Comparison of ENCODE assay signal across 1 cellular context in the genomic region with DNA sequence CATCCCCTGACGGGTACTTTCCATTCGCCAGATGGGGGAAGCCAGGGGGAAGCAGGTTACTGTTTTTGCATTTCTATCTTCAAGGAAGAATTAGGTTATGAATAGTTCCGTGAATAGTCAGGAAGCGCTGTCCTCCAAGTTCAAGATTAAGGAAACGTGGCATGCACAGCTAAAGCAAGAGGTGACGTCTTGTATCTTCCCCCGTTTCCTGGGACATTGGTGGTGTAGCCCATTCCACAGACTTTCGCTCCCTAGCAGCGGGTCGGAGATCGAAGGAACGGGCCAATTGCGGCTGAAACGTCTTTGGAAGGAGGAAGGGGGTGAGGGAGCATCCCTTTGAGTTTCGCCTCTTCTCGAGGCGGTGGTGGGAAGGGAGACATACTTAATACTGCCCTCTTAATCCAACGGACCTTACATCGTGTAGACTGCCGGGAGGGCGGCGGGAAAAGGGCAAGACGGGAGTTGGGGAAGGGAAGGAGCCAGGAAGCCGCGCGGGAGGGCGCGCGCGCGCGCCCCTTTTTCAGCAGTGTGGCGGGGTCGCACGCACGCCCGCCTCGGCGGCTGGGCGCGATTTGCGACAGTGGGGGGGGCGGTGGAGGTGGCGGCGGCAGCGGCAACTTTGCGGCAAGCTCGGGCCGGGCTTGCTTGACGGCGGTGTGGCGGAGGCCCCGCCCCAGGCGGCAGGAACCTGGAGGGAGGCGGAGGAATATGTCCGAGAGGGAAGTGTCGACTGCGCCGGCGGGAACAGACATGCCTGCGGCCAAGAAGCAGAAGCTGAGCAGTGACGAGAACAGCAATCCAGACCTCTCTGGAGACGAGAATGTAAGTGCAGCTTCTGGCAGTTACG.
TF ChIP-seq lines count a peak whose summit lies in the region.

A gene with protein sequence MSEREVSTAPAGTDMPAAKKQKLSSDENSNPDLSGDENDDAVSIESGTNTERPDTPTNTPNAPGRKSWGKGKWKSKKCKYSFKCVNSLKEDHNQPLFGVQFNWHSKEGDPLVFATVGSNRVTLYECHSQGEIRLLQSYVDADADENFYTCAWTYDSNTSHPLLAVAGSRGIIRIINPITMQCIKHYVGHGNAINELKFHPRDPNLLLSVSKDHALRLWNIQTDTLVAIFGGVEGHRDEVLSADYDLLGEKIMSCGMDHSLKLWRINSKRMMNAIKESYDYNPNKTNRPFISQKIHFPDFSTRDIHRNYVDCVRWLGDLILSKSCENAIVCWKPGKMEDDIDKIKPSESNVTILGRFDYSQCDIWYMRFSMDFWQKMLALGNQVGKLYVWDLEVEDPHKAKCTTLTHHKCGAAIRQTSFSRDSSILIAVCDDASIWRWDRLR (plus strand): TSS at position 232 of the 847 bp plus-strand sequence. CDS start 477 bp downstream, at position 709.

TF ChIP-seq in K562, 482 proteins besides CTCF, POLR2A, EP300 and RAD21 (continued from another document and continues in another):
- TF ChIP-seq TGIF2 (CRISPR knock-in tag; IDR thresholded peaks at IDR 0.05) (no peak), ZEB2 (IDR thresholded peaks at IDR 0.05) (no peak), ZNF23 (CRISPR knock-in tag; IDR thresholded peaks at IDR 0.05) (no peak), ZNF699 (CRISPR knock-in tag; IDR thresholded peaks at IDR 0.05; ENCODE audit: insufficient replicate concordance) (no peak), PPARD (CRISPR knock-in tag; IDR thresholded peaks at IDR 0.05) (no peak), CHD4 (IDR thresholded peaks at IDR 0.05; ENCODE audit: insufficient read depth, insufficient replicate concordance, low read depth, low read length, poor library complexity, severe bottlenecking) (no peak), KAT8 (IDR thresholded peaks at IDR 0.05; ENCODE audit: low read depth) (no peak), CHD1 (IDR thresholded peaks at IDR 0.05; ENCODE audit: low read length) (peak; percentile 92), SUPT5H (IDR thresholded peaks at IDR 0.05) (peak; percentile 95), NFATC3 (IDR thresholded peaks at IDR 0.05) (no peak), FIP1L1 (IDR thresholded peaks at IDR 0.05; ENCODE audit: low read depth, low read length, poor library complexity, severe bottlenecking) (peak; percentile 67), ZNF551 (CRISPR knock-in tag; IDR thresholded peaks at IDR 0.05) (no peak), CBX5 (IDR thresholded peaks at IDR 0.05; ENCODE audit: borderline replicate concordance, low read depth) (no peak), RUNX1 (IDR thresholded peaks at IDR 0.05; ENCODE audit: low read depth) (no peak), KDM2B (CRISPR knock-in tag; IDR thresholded peaks at IDR 0.05) (no peak; the same call in 1 of the 2 replicates), NFYB (IDR thresholded peaks at IDR 0.05; ENCODE audit: extremely low read depth, insufficient read length) (no peak), MIER1 (IDR thresholded peaks at IDR 0.05; ENCODE audit: low read depth) (peak; percentile 79; the same call in 1 of the 2 replicates), NR1H2 (CRISPR knock-in tag; IDR thresholded peaks at IDR 0.05) (no peak), ZNF274 (IDR thresholded peaks at IDR 0.05; ENCODE audit: borderline replicate concordance, low read depth, low read length) (no peak), ETV1 (tag; conservative IDR thresholded peaks at IDR 0.05; ENCODE audit: low read depth) (peak; percentile 45), MLX (CRISPR knock-in tag; conservative IDR thresholded peaks at IDR 0.05) (no peak), JUNB (CRISPR knock-in tag; conservative IDR thresholded peaks at IDR 0.05) (no peak), MYC (IDR thresholded peaks at IDR 0.05; ENCODE audit: low read depth, low read length) (peak; percentile 86), MYC (CRISPR knock-in tag; IDR thresholded peaks at IDR 0.05; ENCODE audit: borderline replicate concordance, low read depth) (peak; percentile 23; the same call in 1 of the 2 replicates), SRSF7 (optimal IDR thresholded peaks at IDR 0.05; ENCODE audit: low read depth, low read length) (no peak), JUN (IDR thresholded peaks at IDR 0.05; ENCODE audit: borderline replicate concordance, low read depth, low read length) (0 out of 2 replicates have a peak, but pooled peaks have one; percentile 11), JUN (CRISPR knock-in tag; IDR thresholded peaks at IDR 0.05; ENCODE audit: borderline replicate concordance) (no peak), MYNN (IDR thresholded peaks at IDR 0.05) (no peak), MYNN (CRISPR knock-in tag; IDR thresholded peaks at IDR 0.05) (no peak), ZBTB49 (CRISPR knock-in tag; IDR thresholded peaks at IDR 0.05; ENCODE audit: borderline replicate concordance) (no peak), ELF4 (CRISPR knock-in tag; IDR thresholded peaks at IDR 0.05) (no peak; the same call in 1 of the 2 replicates), HNRNPUL1 (IDR thresholded peaks at IDR 0.05; ENCODE audit: low read length) (no peak), FOXM1 (IDR thresholded peaks at IDR 0.05; ENCODE audit: low read depth) (peak; percentile 64; the same call in 1 of the 2 replicates), FOXM1 (CRISPR knock-in tag; IDR thresholded peaks at IDR 0.05; ENCODE audit: low read depth) (no peak), CTBP1 (IDR thresholded peaks at IDR 0.05; ENCODE audit: borderline replicate concordance) (peak; percentile 82), MEF2A (IDR thresholded peaks at IDR 0.05; ENCODE audit: control insufficient read depth, low read depth, low read length) (no peak), HMGXB4 (CRISPR knock-in tag; IDR thresholded peaks at IDR 0.05) (peak; percentile 51; the same call in 1 of the 2 replicates), EWSR1 (IDR thresholded peaks at IDR 0.05; ENCODE audit: borderline replicate concordance, low read depth, partially characterized antibody) (no peak), KDM1A (IDR thresholded peaks at IDR 0.05) (no peak), ZBTB8A (IDR thresholded peaks at IDR 0.05; ENCODE audit: partially characterized antibody) (no peak), NCOA2 (IDR thresholded peaks at IDR 0.05; ENCODE audit: partially characterized antibody in 2 of 2) (no peak), ZNF695 (CRISPR knock-in tag; IDR thresholded peaks at IDR 0.05) (no peak), NR2C1 (IDR thresholded peaks at IDR 0.05) (peak; percentile 41; the same call in 1 of the 2 replicates), NR2C1 (tag; IDR thresholded peaks at IDR 0.05) (no peak; the same call in 1 of the 2 replicates), ZNF79 (CRISPR knock-in tag; IDR thresholded peaks at IDR 0.05; ENCODE audit: low read depth) (no peak), DNMT1 (IDR thresholded peaks at IDR 0.05) (peak; percentile 12; the same call in 1 of the 2 replicates), CGGBP1 (CRISPR knock-in tag; IDR thresholded peaks at IDR 0.05) (no peak; the same call in 1 of the 2 replicates), ZNF239 (CRISPR knock-in tag; IDR thresholded peaks at IDR 0.05) (no peak), ERF (CRISPR knock-in tag; IDR thresholded peaks at IDR 0.05) (peak; percentile 44; the same call in 1 of the 2 replicates), RFX7 (CRISPR knock-in tag; IDR thresholded peaks at IDR 0.05) (no peak), NR2F6 (CRISPR knock-in tag; IDR thresholded peaks at IDR 0.05) (no peak), RBM22 (IDR thresholded peaks at IDR 0.05; ENCODE audit: low read depth, low read length, poor library complexity, severe bottlenecking) (no peak), ZNF57 (CRISPR knock-in tag; IDR thresholded peaks at IDR 0.05) (no peak), ZFPM2 (CRISPR knock-in tag; IDR thresholded peaks at IDR 0.05) (peak; percentile 23; the same call in 1 of the 2 replicates), ZNF124 (CRISPR knock-in tag; IDR thresholded peaks at IDR 0.05) (no peak), PYGO2 (tag; IDR thresholded peaks at IDR 0.05) (no peak), EP400 (IDR thresholded peaks at IDR 0.05) (peak; percentile 74), EGR1 (conservative IDR thresholded peaks at IDR 0.05) (peak; percentile 59), MEIS2 (IDR thresholded peaks at IDR 0.05; ENCODE audit: partially characterized antibody) (peak; percentile 9), GTF2A2 (tag; IDR thresholded peaks at IDR 0.05) (peak; percentile 53; the same call in 1 of the 2 replicates), CREM (IDR thresholded peaks at IDR 0.05; ENCODE audit: low read depth) (peak; percentile 77)
- TF ChIP-seq, protein P1, sequence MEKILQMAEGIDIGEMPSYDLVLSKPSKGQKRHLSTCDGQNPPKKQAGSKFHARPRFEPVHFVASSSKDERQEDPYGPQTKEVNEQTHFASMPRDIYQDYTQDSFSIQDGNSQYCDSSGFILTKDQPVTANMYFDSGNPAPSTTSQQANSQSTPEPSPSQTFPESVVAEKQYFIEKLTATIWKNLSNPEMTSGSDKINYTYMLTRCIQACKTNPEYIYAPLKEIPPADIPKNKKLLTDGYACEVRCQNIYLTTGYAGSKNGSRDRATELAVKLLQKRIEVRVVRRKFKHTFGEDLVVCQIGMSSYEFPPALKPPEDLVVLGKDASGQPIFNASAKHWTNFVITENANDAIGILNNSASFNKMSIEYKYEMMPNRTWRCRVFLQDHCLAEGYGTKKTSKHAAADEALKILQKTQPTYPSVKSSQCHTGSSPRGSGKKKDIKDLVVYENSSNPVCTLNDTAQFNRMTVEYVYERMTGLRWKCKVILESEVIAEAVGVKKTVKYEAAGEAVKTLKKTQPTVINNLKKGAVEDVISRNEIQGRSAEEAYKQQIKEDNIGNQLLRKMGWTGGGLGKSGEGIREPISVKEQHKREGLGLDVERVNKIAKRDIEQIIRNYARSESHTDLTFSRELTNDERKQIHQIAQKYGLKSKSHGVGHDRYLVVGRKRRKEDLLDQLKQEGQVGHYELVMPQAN (IDR thresholded peaks at IDR 0.05; ENCODE audit: borderline replicate concordance), result no peak
- TF ChIP-seq, protein P2, sequence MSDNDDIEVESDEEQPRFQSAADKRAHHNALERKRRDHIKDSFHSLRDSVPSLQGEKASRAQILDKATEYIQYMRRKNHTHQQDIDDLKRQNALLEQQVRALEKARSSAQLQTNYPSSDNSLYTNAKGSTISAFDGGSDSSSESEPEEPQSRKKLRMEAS (CRISPR knock-in tag; IDR thresholded peaks at IDR 0.05), result peak; percentile 57
- TF ChIP-seq, protein P3, sequence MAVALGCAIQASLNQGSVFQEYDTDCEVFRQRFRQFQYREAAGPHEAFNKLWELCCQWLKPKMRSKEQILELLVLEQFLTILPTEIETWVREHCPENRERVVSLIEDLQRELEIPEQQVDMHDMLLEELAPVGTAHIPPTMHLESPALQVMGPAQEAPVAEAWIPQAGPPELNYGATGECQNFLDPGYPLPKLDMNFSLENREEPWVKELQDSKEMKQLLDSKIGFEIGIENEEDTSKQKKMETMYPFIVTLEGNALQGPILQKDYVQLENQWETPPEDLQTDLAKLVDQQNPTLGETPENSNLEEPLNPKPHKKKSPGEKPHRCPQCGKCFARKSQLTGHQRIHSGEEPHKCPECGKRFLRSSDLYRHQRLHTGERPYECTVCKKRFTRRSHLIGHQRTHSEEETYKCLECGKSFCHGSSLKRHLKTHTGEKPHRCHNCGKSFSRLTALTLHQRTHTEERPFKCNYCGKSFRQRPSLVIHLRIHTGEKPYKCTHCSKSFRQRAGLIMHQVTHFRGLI (CRISPR knock-in tag; IDR thresholded peaks at IDR 0.05), result no peak
- TF ChIP-seq, protein P4, sequence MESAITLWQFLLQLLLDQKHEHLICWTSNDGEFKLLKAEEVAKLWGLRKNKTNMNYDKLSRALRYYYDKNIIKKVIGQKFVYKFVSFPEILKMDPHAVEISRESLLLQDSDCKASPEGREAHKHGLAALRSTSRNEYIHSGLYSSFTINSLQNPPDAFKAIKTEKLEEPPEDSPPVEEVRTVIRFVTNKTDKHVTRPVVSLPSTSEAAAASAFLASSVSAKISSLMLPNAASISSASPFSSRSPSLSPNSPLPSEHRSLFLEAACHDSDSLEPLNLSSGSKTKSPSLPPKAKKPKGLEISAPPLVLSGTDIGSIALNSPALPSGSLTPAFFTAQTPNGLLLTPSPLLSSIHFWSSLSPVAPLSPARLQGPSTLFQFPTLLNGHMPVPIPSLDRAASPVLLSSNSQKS (CRISPR knock-in tag; IDR thresholded peaks at IDR 0.05), result no peak
